Comparison of ENCODE assay signal across 8 cellular contexts in genomic region chr19:18557474-18558201, GRCh38.
DNase-seq lines count a peak whose midpoint lies in the region; ATAC-seq lines count a peak whose summit lies in the region.

KXD1 (plus strand) TSS chr19:18557870; CDS start chr19:18562057, 4,187 bp downstream.

- DNase-seq in Ammon's horn (ENCODE audit: low spot score) (peak; percentile 99), GM19238 (ENCODE audit: insufficient read length, low spot score) (peak; percentile 98), NCI-H524 treated with DMSO at 0.1 percent for 48 hours (lab: John Stamatoyannopoulos, UW) (peak; percentile 90), kidney tubule cell (ENCODE audit: low spot score) (peak; percentile 99)
- DNase-seq in activated CD4-positive, alpha-beta T cell treated with anti-CD3 and anti-CD28 coated beads for 4 hours, result peak; percentile 98 to 99
- DNase-seq in stimulated activated CD4-positive, alpha-beta T cell treated with anti-CD3 and anti-CD28 coated beads, Interleukin-1b, Interleukin-23, amount 100 ng/mL, for 24 hours (ENCODE audit: low read depth in 4 of 4, low spot score in 1 of 4), result peak; percentile 91 to 98 (median 96)

- H3K27ac ChIP-seq in cingulate gyrus (ENCODE audit: low read depth, low read length), result peak within 1 kb of the TSS; percentile 93

- ATAC-seq in HG03457 (IDR thresholded peaks at IDR 0.05; ENCODE audit: unreplicated experiment), result peak; percentile 71

Comparison
In these comparisons a context has a peak if more than half of its experiments do, and no peak if none do; other contexts are left out.
1. Peak in every context shown above with its lines: DNase-seq, ATAC-seq and H3K27ac ChIP-seq.